ENCODE assay signal across 1 cellular context in genomic region chr1:167200749-167201148, GRCh38.
TF ChIP-seq lines count a peak whose summit lies in the region.

No MANE protein-coding gene starts in this region.

TF ChIP-seq in GM23338, 12 proteins besides CTCF, POLR2A, EP300 and RAD21 (continued from another document):
- TF ChIP-seq ZNF462 (CRISPR knock-in tag; IDR thresholded peaks at IDR 0.05) (no peak), ZNF114 (CRISPR knock-in tag; IDR thresholded peaks at IDR 0.05) (no peak), POLR2AphosphoS5 (IDR thresholded peaks at IDR 0.05; ENCODE audit: low read depth) (no peak), CREB1 (CRISPR knock-in tag; IDR thresholded peaks at IDR 0.05; ENCODE audit: low read depth) (no peak), JUNB (IDR thresholded peaks at IDR 0.05; ENCODE audit: unreplicated experiment) (no peak), ETS1 (IDR thresholded peaks at IDR 0.05) (no peak), REST (IDR thresholded peaks at IDR 0.05; ENCODE audit: unreplicated experiment) (no peak)
